In the genomic region with DNA sequence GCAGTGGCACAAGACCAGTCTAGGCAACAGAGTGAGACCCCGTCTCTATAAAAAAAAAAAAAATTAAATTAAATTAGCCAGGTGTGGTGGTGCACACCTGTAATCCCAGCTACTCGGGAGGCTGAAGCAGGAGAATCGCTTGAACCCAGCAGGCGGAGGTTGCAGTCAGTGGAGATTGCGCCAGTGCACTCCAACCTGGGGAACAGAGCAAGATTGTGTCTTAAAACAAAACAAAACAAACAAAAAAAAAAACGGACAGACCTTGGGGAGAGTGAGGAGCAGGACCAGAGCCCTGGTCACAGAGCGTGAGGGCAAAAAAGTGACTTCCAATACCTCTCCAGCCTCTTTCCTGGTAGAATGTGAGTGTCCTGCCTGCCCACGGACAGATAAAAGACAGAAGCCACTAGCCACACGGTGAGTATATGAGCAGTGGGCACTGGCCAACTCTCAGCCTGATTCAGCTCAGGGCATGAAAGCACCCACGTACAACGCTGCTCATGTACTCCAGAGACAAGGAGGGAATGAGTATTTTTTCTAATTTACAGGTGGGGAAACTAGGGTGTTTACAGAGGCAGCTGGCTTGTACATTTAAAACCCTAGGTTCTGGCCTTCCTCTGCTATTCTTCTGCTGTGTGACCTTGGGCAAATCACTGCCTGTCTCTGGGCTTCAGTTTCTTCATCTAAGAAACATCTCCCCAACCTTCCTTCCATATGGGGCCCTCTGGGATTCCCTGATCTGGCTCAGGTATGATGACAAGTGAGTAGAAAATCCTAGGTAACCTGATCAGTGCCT, we compare ENCODE assay signal across 1 cellular context.
TF ChIP-seq lines count a peak whose summit lies in the region.

No MANE protein-coding gene starts in this region.

TF ChIP-seq in IMR-90, 13 proteins besides CTCF, POLR2A, EP300 and RAD21:
- TF ChIP-seq SMC3 (IDR thresholded peaks at IDR 0.05; ENCODE audit: low read depth, low read length) (no peak), BHLHE40 (IDR thresholded peaks at IDR 0.05; ENCODE audit: low read depth, low read length) (no peak), NFE2L2 (IDR thresholded peaks at IDR 0.05; ENCODE audit: low read depth, low read length) (no peak), MAZ (IDR thresholded peaks at IDR 0.05; ENCODE audit: borderline replicate concordance, low read depth, low read length) (no peak), MAFK (IDR thresholded peaks at IDR 0.05; ENCODE audit: low read depth, low read length) (no peak), MXI1 (IDR thresholded peaks at IDR 0.05; ENCODE audit: borderline replicate concordance, low read depth, low read length) (no peak), FOS (IDR thresholded peaks at IDR 0.05; ENCODE audit: low read depth, low read length) (no peak), RFX5 (IDR thresholded peaks at IDR 0.05; ENCODE audit: low read depth, low read length) (no peak), CHD1 (IDR thresholded peaks at IDR 0.05; ENCODE audit: low read depth, low read length) (no peak), RCOR1 (IDR thresholded peaks at IDR 0.05; ENCODE audit: insufficient replicate concordance, low read length) (no peak), CEBPB (IDR thresholded peaks at IDR 0.05; ENCODE audit: low read depth, low read length) (no peak)
- TF ChIP-seq, protein P1, sequence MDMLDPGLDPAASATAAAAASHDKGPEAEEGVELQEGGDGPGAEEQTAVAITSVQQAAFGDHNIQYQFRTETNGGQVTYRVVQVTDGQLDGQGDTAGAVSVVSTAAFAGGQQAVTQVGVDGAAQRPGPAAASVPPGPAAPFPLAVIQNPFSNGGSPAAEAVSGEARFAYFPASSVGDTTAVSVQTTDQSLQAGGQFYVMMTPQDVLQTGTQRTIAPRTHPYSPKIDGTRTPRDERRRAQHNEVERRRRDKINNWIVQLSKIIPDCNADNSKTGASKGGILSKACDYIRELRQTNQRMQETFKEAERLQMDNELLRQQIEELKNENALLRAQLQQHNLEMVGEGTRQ (IDR thresholded peaks at IDR 0.05; ENCODE audit: low read depth, low read length): no peak
- TF ChIP-seq, protein P2, sequence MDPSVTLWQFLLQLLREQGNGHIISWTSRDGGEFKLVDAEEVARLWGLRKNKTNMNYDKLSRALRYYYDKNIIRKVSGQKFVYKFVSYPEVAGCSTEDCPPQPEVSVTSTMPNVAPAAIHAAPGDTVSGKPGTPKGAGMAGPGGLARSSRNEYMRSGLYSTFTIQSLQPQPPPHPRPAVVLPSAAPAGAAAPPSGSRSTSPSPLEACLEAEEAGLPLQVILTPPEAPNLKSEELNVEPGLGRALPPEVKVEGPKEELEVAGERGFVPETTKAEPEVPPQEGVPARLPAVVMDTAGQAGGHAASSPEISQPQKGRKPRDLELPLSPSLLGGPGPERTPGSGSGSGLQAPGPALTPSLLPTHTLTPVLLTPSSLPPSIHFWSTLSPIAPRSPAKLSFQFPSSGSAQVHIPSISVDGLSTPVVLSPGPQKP (IDR thresholded peaks at IDR 0.05; ENCODE audit: borderline replicate concordance, low read depth, low read length): no peak
